Comparison of ENCODE assay signal across 10 cellular contexts in genomic region chr2:232551289-232551688, GRCh38. TPM values are rescaled to one million over a fixed set of nuclear protein-coding genes. Genes with fewer than 3 reads are reported as not detected.
A peak's percentile ranks its signal among the peaks of the same experiment; 100 is the strongest.
DNase-seq lines count a peak whose midpoint lies in the region; ATAC-seq, FAIRE-seq and TF ChIP-seq lines count a peak whose summit lies in the region.
"Had no signal": no experiment of that assay in that cellular context is flagged by ENCODE, and none has a peak within 500 bp of the region (broad histone marks: within the 10 kb centered on the region; RNA-seq: fewer than 3 reads in every experiment).

No MANE protein-coding gene starts in this region.

- FAIRE-seq in D721Med (lab: Jason Lieb, UNC) = no peak

- peaks cover 36% of the 10 kb centered on the region for H3K36me3 ChIP-seq in iPS-20b (ENCODE audit: insufficient read depth, low read depth, low read length)

- peak; percentile 58 for DNase-seq in SKM-1 treated with dmso at 0.1 percent for 144 hours (lab: John Stamatoyannopoulos, UW; ENCODE audit: unreplicated experiment)
- DNase-seq in SKM-1 (lab: John Stamatoyannopoulos, UW; ENCODE audit: unreplicated experiment) = no peak
- no peak for DNase-seq in activated T-helper 1 cell treated with anti-CD3 and anti-CD28 coated beads, Interleukin-12 subunit alpha, Interleukin-12 subunit beta, Interleukin-2, Interleukin-4 antibody, amounts not matched to agents 30 ng/mL and 10 ng/mL and 1 ng/mL, durations not matched to agents 14 hours and 24 hours and 36 hours (ENCODE audit: low spot score)
- no peak for DNase-seq in substantia nigra (lab: John Stamatoyannopoulos, UW)
- DNase-seq in left lobe of liver (ENCODE audit: low spot score) = no peak
- no peak for DNase-seq in D721Med (ENCODE audit: insufficient read length, low spot score)

- H3K27me3 ChIP-seq in iPS-20b (ENCODE audit: insufficient read depth, low read length) = no peaks in the 10 kb centered on the region

- no peak for TF ChIP-seq CTCF in D721Med (IDR thresholded peaks at IDR 0.05; ENCODE audit: insufficient read depth, missing control alignments)

- H3K27ac Mint-ChIP-seq in activated T-helper 1 cell treated with anti-CD3 and anti-CD28 coated beads, Interleukin-12 subunit alpha, Interleukin-12 subunit beta, Interleukin-2, Interleukin-4 antibody, amounts not matched to agents 30 ng/mL and 10 ng/mL and 1 ng/mL, durations not matched to agents 14 hours and 24 hours and 36 hours = peak overlapping the region; percentile 98

- peaks cover 55% of the 10 kb centered on the region for H3K36me3 Mint-ChIP-seq in activated T-helper 1 cell treated with anti-CD3 and anti-CD28 coated beads, Interleukin-12 subunit alpha, Interleukin-12 subunit beta, Interleukin-2, Interleukin-4 antibody, amounts not matched to agents 30 ng/mL and 10 ng/mL and 1 ng/mL, durations not matched to agents 14 hours and 24 hours and 36 hours (ENCODE audit: low read depth)

- H3K9ac ChIP-seq in iPS-20b (ENCODE audit: low read depth, low read length) = peak overlapping the region; percentile 95

- no peaks in the 10 kb centered on the region for H3K9me3 Mint-ChIP-seq in activated T-helper 1 cell treated with anti-CD3 and anti-CD28 coated beads, Interleukin-12 subunit alpha, Interleukin-12 subunit beta, Interleukin-2, Interleukin-4 antibody, amounts not matched to agents 30 ng/mL and 10 ng/mL and 1 ng/mL, durations not matched to agents 14 hours and 24 hours and 36 hours

- peaks cover 83% of the 10 kb centered on the region for H3K4me1 Mint-ChIP-seq in activated T-helper 1 cell treated with anti-CD3 and anti-CD28 coated beads, Interleukin-12 subunit alpha, Interleukin-12 subunit beta, Interleukin-2, Interleukin-4 antibody, amounts not matched to agents 30 ng/mL and 10 ng/mL and 1 ng/mL, durations not matched to agents 14 hours and 24 hours and 36 hours (ENCODE audit: low read depth)

- H3K27ac ChIP-seq in iPS-20b (ENCODE audit: low read length) (peak overlapping the region; percentile 4), substantia nigra (ENCODE audit: low read depth, low read length, poor library complexity, severe bottlenecking) (peak overlapping the region; percentile 93)

- peak overlapping the region; percentile 100 for H3K4me3 Mint-ChIP-seq in activated T-helper 1 cell treated with anti-CD3 and anti-CD28 coated beads, Interleukin-12 subunit alpha, Interleukin-12 subunit beta, Interleukin-2, Interleukin-4 antibody, amounts not matched to agents 30 ng/mL and 10 ng/mL and 1 ng/mL, durations not matched to agents 14 hours and 24 hours and 36 hours

- no peaks in the 10 kb centered on the region for H3K27me3 Mint-ChIP-seq in activated T-helper 1 cell treated with anti-CD3 and anti-CD28 coated beads, Interleukin-12 subunit alpha, Interleukin-12 subunit beta, Interleukin-2, Interleukin-4 antibody, amounts not matched to agents 30 ng/mL and 10 ng/mL and 1 ng/mL, durations not matched to agents 14 hours and 24 hours and 36 hours (ENCODE audit: insufficient read depth)

- intact Hi-C loops in activated T-helper 1 cell treated with anti-CD3 and anti-CD28 coated beads, Interleukin-12 subunit alpha, Interleukin-12 subunit beta, Interleukin-2, Interleukin-4 antibody, amounts not matched to agents 30 ng/mL and 10 ng/mL and 1 ng/mL, durations not matched to agents 14 hours and 24 hours and 36 hours (cut with micrococcal nuclease) = loop anchor here (2.0 to 10.0 kb wide), 6 partner anchors 56 to 1304 kb away; partner anchors contain the start of genes COPS7B, GIGYF2 and HJURP

- H3K4me1 ChIP-seq in iPS-20b (ENCODE audit: insufficient read depth, low read length) = peaks cover 7% of the 10 kb centered on the region

- no peaks in the 10 kb centered on the region for H3K9me3 ChIP-seq in iPS-20b (ENCODE audit: insufficient read depth, low read depth, low read length)

- ATAC-seq in HG02870 (IDR thresholded peaks at IDR 0.05; ENCODE audit: unreplicated experiment) = no peak
- no peak for ATAC-seq in left lobe of liver

- peak overlapping the region; percentile 89 for H3K4me3 ChIP-seq in iPS-20b (ENCODE audit: low read length)

RNA-seq across cellular contexts. Expression of gene EIF4E2, which starts 0.8 kb away (rescaled TPM):
- 94.3 and 96.2 TPM in 2 replicates for total RNA-seq in activated T-helper 1 cell treated with anti-CD3 and anti-CD28 coated beads, Interleukin-12 subunit alpha, Interleukin-12 subunit beta, Interleukin-2, Interleukin-4 antibody, amounts not matched to agents 30 ng/mL and 10 ng/mL and 1 ng/mL, durations not matched to agents 14 hours and 24 hours and 36 hours
- 37.4 TPM for total RNA-seq in left lobe of liver

RNA-seq across cellular contexts. Expression of gene TIGD1, which starts 0.9 kb away (rescaled TPM):
- 8.4 and 8.9 TPM in 2 replicates for total RNA-seq in activated T-helper 1 cell treated with anti-CD3 and anti-CD28 coated beads, Interleukin-12 subunit alpha, Interleukin-12 subunit beta, Interleukin-2, Interleukin-4 antibody, amounts not matched to agents 30 ng/mL and 10 ng/mL and 1 ng/mL, durations not matched to agents 14 hours and 24 hours and 36 hours
- 1.3 TPM for total RNA-seq in left lobe of liver

RNA-seq across cellular contexts. Expression of gene CHRNG, which starts 11.8 kb away (rescaled TPM):
- not detected in 2 replicates for total RNA-seq in activated T-helper 1 cell treated with anti-CD3 and anti-CD28 coated beads, Interleukin-12 subunit alpha, Interleukin-12 subunit beta, Interleukin-2, Interleukin-4 antibody, amounts not matched to agents 30 ng/mL and 10 ng/mL and 1 ng/mL, durations not matched to agents 14 hours and 24 hours and 36 hours
- not detected for total RNA-seq in left lobe of liver
- total RNA-seq: Daoy, RPMI7951 had no signal

RNA-seq across cellular contexts. Expression of gene CHRND, which starts 25.3 kb away (rescaled TPM):
- total RNA-seq in activated T-helper 1 cell treated with anti-CD3 and anti-CD28 coated beads, Interleukin-12 subunit alpha, Interleukin-12 subunit beta, Interleukin-2, Interleukin-4 antibody, amounts not matched to agents 30 ng/mL and 10 ng/mL and 1 ng/mL, durations not matched to agents 14 hours and 24 hours and 36 hours = not detected in 2 replicates
- not detected for total RNA-seq in left lobe of liver
- total RNA-seq: Daoy, RPMI7951 had no signal

RNA-seq across cellular contexts. Expression of gene PRSS56, which starts 31.1 kb away (rescaled TPM):
- total RNA-seq in activated T-helper 1 cell treated with anti-CD3 and anti-CD28 coated beads, Interleukin-12 subunit alpha, Interleukin-12 subunit beta, Interleukin-2, Interleukin-4 antibody, amounts not matched to agents 30 ng/mL and 10 ng/mL and 1 ng/mL, durations not matched to agents 14 hours and 24 hours and 36 hours = not detected in 2 replicates
- total RNA-seq in left lobe of liver = not detected
- total RNA-seq: Daoy, RPMI7951 had no signal
